28 cellular contexts compared by ENCODE assay signal in the genomic region with DNA sequence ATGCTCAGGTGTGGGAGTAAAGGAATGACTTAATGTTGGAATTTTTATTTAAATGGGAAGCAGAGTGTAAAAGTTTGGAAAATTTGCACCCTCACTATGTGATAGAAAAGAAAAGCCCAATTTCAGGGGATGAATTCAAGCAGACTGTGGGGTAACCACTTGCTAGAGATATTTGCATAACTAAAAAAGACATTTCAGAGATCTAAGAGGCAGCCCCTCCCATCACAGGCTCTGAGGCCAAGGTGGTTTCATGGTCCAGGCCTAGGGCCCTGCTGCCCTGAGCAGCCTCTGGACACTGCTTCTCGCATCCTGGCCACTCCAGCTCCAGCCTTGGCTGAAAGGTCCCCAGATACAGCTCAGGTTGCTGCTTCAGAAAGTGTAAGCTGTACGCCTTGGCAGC. TPM values are rescaled to one million over a fixed set of nuclear protein-coding genes. Genes with fewer than 3 reads are reported as not detected.
"Had no signal": no experiment of that assay in that cellular context is flagged by ENCODE, and none has a peak within 500 bp of the region (broad histone marks: within the 10 kb centered on the region; RNA-seq: fewer than 3 reads in every experiment).

No MANE protein-coding gene starts in this region.

- ATAC-seq: activated CD4-positive, alpha-beta T cell treated with anti-CD3 and anti-CD28 coated beads for 36 hours; activated CD8-positive, alpha-beta memory T cell treated with anti-CD3 and anti-CD28 coated beads, Interleukin-2, amount 10 ng/mL, durations not matched to agents 7 days and 5 days; activated naive CD4-positive, alpha-beta T cell treated with anti-CD3 and anti-CD28 coated beads, Interleukin-2, amount 50 U/mL, for 72 hours; activated naive CD8-positive, alpha-beta T cell treated with anti-CD3 and anti-CD28 coated beads, Interleukin-2, amount 50 U/mL, for 24 hours; body of pancreas; Panc1; Right ventricle myocardium inferior had no signal

- H3K27ac Mint-ChIP-seq: activated CD4-positive, alpha-beta T cell treated with anti-CD3 and anti-CD28 coated beads for 36 hours; activated CD8-positive, alpha-beta memory T cell treated with anti-CD3 and anti-CD28 coated beads, Interleukin-2, amount 10 ng/mL, durations not matched to agents 7 days and 5 days; activated naive CD8-positive, alpha-beta T cell treated with anti-CD3 and anti-CD28 coated beads, Interleukin-2, amount 50 U/mL, for 24 hours; activated T-cell treated with anti-CD3 and anti-CD28 coated beads, Interleukin-2, amount 50 U/mL, for 24 hours; activated T-helper 1 cell treated with anti-CD3 and anti-CD28 coated beads, Interleukin-12 subunit alpha, Interleukin-12 subunit beta, Interleukin-2, Interleukin-4 antibody, amounts not matched to agents 30 ng/mL and 10 ng/mL and 1 ng/mL, durations not matched to agents 14 hours and 24 hours and 36 hours had no signal

- H3K4me3 Mint-ChIP-seq: activated CD4-positive, alpha-beta T cell treated with anti-CD3 and anti-CD28 coated beads for 36 hours; activated CD8-positive, alpha-beta memory T cell treated with anti-CD3 and anti-CD28 coated beads, Interleukin-2, amount 10 ng/mL, durations not matched to agents 7 days and 5 days; activated naive CD8-positive, alpha-beta T cell treated with anti-CD3 and anti-CD28 coated beads, Interleukin-2, amount 50 U/mL, for 24 hours; activated T-cell treated with anti-CD3 and anti-CD28 coated beads, Interleukin-2, amount 50 U/mL, for 24 hours; activated T-helper 1 cell treated with anti-CD3 and anti-CD28 coated beads, Interleukin-12 subunit alpha, Interleukin-12 subunit beta, Interleukin-2, Interleukin-4 antibody, amounts not matched to agents 30 ng/mL and 10 ng/mL and 1 ng/mL, durations not matched to agents 14 hours and 24 hours and 36 hours had no signal

- H3K27me3 ChIP-seq: ascending aorta, body of pancreas had no signal

- H3K9me3 Mint-ChIP-seq: activated naive CD8-positive, alpha-beta T cell treated with anti-CD3 and anti-CD28 coated beads, Interleukin-2, amount 50 U/mL, for 24 hours; activated T-cell treated with anti-CD3 and anti-CD28 coated beads, Interleukin-2, amount 50 U/mL, for 24 hours had no signal

- H3K4me3 ChIP-seq: ascending aorta, body of pancreas, SK-N-MC had no signal

- H3K27me3 Mint-ChIP-seq: activated CD4-positive, alpha-beta T cell treated with anti-CD3 and anti-CD28 coated beads for 36 hours; activated CD8-positive, alpha-beta memory T cell treated with anti-CD3 and anti-CD28 coated beads, Interleukin-2, amount 10 ng/mL, durations not matched to agents 7 days and 5 days; activated naive CD8-positive, alpha-beta T cell treated with anti-CD3 and anti-CD28 coated beads, Interleukin-2, amount 50 U/mL, for 24 hours had no signal

- H3K9me3 ChIP-seq: ascending aorta, body of pancreas had no signal

- H3K36me3 Mint-ChIP-seq: activated CD8-positive, alpha-beta memory T cell treated with anti-CD3 and anti-CD28 coated beads, Interleukin-2, amount 10 ng/mL, durations not matched to agents 7 days and 5 days had no signal

- H3K36me3 ChIP-seq: ascending aorta had no signal

- DNase-seq: activated CD4-positive, alpha-beta T cell treated with anti-CD3 and anti-CD28 coated beads for 36 hours; activated CD4-positive, alpha-beta T cell treated with anti-CD3 and anti-CD28 coated beads, Interleukin-2, amount 50 U/mL, for 1 hour; activated CD8-positive, alpha-beta memory T cell treated with anti-CD3 and anti-CD28 coated beads, Interleukin-2, amount 10 ng/mL, durations not matched to agents 7 days and 5 days; activated effector memory CD4-positive, alpha-beta T cell treated with Interleukin-2 at 50 U/mL for 16 hours; activated naive CD4-positive, alpha-beta T cell treated with Interleukin-2 at 50 U/mL for 16 hours; activated naive CD8-positive, alpha-beta T cell treated with anti-CD3 and anti-CD28 coated beads, Interleukin-2, amount 50 U/mL, for 24 hours; activated T-cell treated with anti-CD3 and anti-CD28 coated beads, Interleukin-2, amount 50 U/mL, for 24 hours; amniotic stem cell; body of pancreas; central memory CD4-positive, alpha-beta T cell; NCI-H1092; NCI-H1436; NCI-H1694 treated with DMSO at 0.1 percent for 48 hours; NCI-H2029 treated with DMSO at 0.1 percent for 48 hours; NCI-H510A treated with DMSO at 0.1 percent for 48 hours; NCI-H69; RPMI8226; T-helper 1 cell had no signal

- H3K4me1 ChIP-seq: ascending aorta, body of pancreas had no signal

- H3K27ac ChIP-seq: ascending aorta, body of pancreas, SK-N-MC, VCaP had no signal

RNA-seq across cellular contexts. Expression of gene XPNPEP2, which starts 5.9 kb away (rescaled TPM):
- total RNA-seq: bronchial epithelial cell, chondrocyte, MCF 10A had no signal

RNA-seq across cellular contexts. Expression of gene SASH3, which starts 46.9 kb away (rescaled TPM):
- total RNA-seq: bronchial epithelial cell, chondrocyte, MCF 10A had no signal
